24 cellular contexts compared by ENCODE assay signal in genomic region chr1:163673076-163673475, GRCh38.
"Had no signal": no experiment of that assay in that cellular context is flagged by ENCODE, and none has a peak within 500 bp of the region (broad histone marks: within the 10 kb centered on the region; RNA-seq: fewer than 3 reads in every experiment).

No MANE protein-coding gene starts in this region.

- H3K27ac ChIP-seq: tibial artery, VCaP had no signal

- H3K9me3 Mint-ChIP-seq: brain had no signal

- H3K36me3 Mint-ChIP-seq: activated naive CD4-positive, alpha-beta T cell treated with anti-CD3 and anti-CD28 coated beads, Interleukin-2, amount 50 U/mL, for 24 hours; brain; T-cell had no signal

- H3K4me3 ChIP-seq: tibial artery had no signal

- ATAC-seq: activated CD8-positive, alpha-beta T cell treated with anti-CD3 and anti-CD28 coated beads, Interleukin-2, amount 10 ng/mL, durations not matched to agents 7 days and 5 days; stimulated activated naive CD8-positive, alpha-beta T cell treated with anti-CD3 and anti-CD28 coated beads, Interleukin-15, Interleukin-2, amounts not matched to agents 100 U/mL and 50 U/mL, for 24 hours; T-cell had no signal

- H3K4me1 Mint-ChIP-seq: activated naive CD4-positive, alpha-beta T cell treated with anti-CD3 and anti-CD28 coated beads, Interleukin-2, amount 50 U/mL, for 24 hours; T-cell had no signal

- H3K27ac Mint-ChIP-seq: activated CD8-positive, alpha-beta T cell treated with anti-CD3 and anti-CD28 coated beads, Interleukin-2, amount 10 ng/mL, durations not matched to agents 7 days and 5 days; activated naive CD4-positive, alpha-beta T cell treated with anti-CD3 and anti-CD28 coated beads, Interleukin-2, amount 50 U/mL, for 24 hours; activated T-helper 1 cell treated with anti-CD3 and anti-CD28 coated beads, Interleukin-12 subunit alpha, Interleukin-12 subunit beta, Interleukin-2, Interleukin-4 antibody, amounts not matched to agents 30 ng/mL and 10 ng/mL and 1 ng/mL, durations not matched to agents 14 hours and 24 hours and 36 hours; T-cell; T-helper 2 cell treated with Interferon-gamma antibody and Interleukin-4, amounts not matched to agents 5 μg/mL and 100 μg/mL, for 36 hours had no signal

- H3K36me3 ChIP-seq: tibial artery had no signal

- H3K27me3 Mint-ChIP-seq: T-cell had no signal

- H3K27me3 ChIP-seq: tibial artery had no signal

- H3K9me3 ChIP-seq: tibial artery had no signal

- H3K4me3 Mint-ChIP-seq: activated CD8-positive, alpha-beta T cell treated with anti-CD3 and anti-CD28 coated beads, Interleukin-2, amount 10 ng/mL, durations not matched to agents 7 days and 5 days; activated naive CD4-positive, alpha-beta T cell treated with anti-CD3 and anti-CD28 coated beads, Interleukin-2, amount 50 U/mL, for 24 hours; activated T-helper 1 cell treated with anti-CD3 and anti-CD28 coated beads, Interleukin-12 subunit alpha, Interleukin-12 subunit beta, Interleukin-2, Interleukin-4 antibody, amounts not matched to agents 30 ng/mL and 10 ng/mL and 1 ng/mL, durations not matched to agents 14 hours and 24 hours and 36 hours; T-cell; T-helper 2 cell treated with Interferon-gamma antibody and Interleukin-4, amounts not matched to agents 5 μg/mL and 100 μg/mL, for 36 hours had no signal

- DNase-seq: activated CD4-positive, alpha-beta T cell treated with anti-CD3 and anti-CD28 coated beads for 1 hour; activated CD4-positive, alpha-beta T cell treated with anti-CD3 and anti-CD28 coated beads, Interleukin-2, amount 50 U/mL, for 1 hour; activated CD8-positive, alpha-beta T cell treated with anti-CD3 and anti-CD28 coated beads, Interleukin-2, amount 10 ng/mL, durations not matched to agents 7 days and 5 days; activated gamma-delta T cell; aorta; central memory CD4-positive, alpha-beta T cell; dermis blood vessel endothelial cell; effector CD8-positive, alpha-beta T cell; erythroblast; glutamatergic neuron; hippocampal formation; kidney glomerular epithelial cell; left ventricle myocardium superior; mammary epithelial cell; nucleus accumbens; stimulated activated CD4-positive, alpha-beta T cell treated with anti-CD3 and anti-CD28 coated beads, Interleukin-4, amount 100 ng/mL, for 4 hours; stimulated activated naive CD8-positive, alpha-beta T cell treated with anti-CD3 and anti-CD28 coated beads, Interleukin-15, Interleukin-2, amounts not matched to agents 100 U/mL and 50 U/mL, for 24 hours; T-cell; tibial artery had no signal
